ENCODE assay signal across 40 cellular contexts in genomic region chr5:167414611-167415010, GRCh38.
"Had no signal": no experiment of that assay in that cellular context is flagged by ENCODE, and none has a peak within 500 bp of the region (broad histone marks: within the 10 kb centered on the region; RNA-seq: fewer than 3 reads in every experiment).

No MANE protein-coding gene starts in this region.

- H3K4me1 Mint-ChIP-seq: activated naive CD4-positive, alpha-beta T cell treated with anti-CD3 and anti-CD28 coated beads, Interleukin-2, amount 10 ng/mL, durations not matched to agents 7 days and 5 days; activated naive CD4-positive, alpha-beta T cell treated with anti-CD3 and anti-CD28 coated beads, Interleukin-2, amount 50 U/mL, for 24 hours; activated naive CD8-positive, alpha-beta T cell treated with anti-CD3 and anti-CD28 coated beads for 36 hours; activated naive CD8-positive, alpha-beta T cell treated with anti-CD3 and anti-CD28 coated beads, Interleukin-2, amount 10 ng/mL, durations not matched to agents 7 days and 5 days; activated naive CD8-positive, alpha-beta T cell treated with anti-CD3 and anti-CD28 coated beads, Interleukin-2, amount 50 U/mL, for 24 hours; activated T-helper 17 cell treated with anti-CD3 and anti-CD28 coated beads, Interleukin-2, amount 50 U/mL, for 72 hours; central memory CD8-positive, alpha-beta T cell had no signal

- FAIRE-seq: astrocyte, bronchial epithelial cell had no signal

- H3K4me3 Mint-ChIP-seq: activated naive CD4-positive, alpha-beta T cell treated with anti-CD3 and anti-CD28 coated beads for 36 hours; activated naive CD4-positive, alpha-beta T cell treated with anti-CD3 and anti-CD28 coated beads, Interleukin-2, amount 10 ng/mL, durations not matched to agents 7 days and 5 days; activated naive CD4-positive, alpha-beta T cell treated with anti-CD3 and anti-CD28 coated beads, Interleukin-2, amount 50 U/mL, for 24 hours; activated naive CD8-positive, alpha-beta T cell; activated naive CD8-positive, alpha-beta T cell treated with anti-CD3 and anti-CD28 coated beads for 36 hours; activated naive CD8-positive, alpha-beta T cell treated with anti-CD3 and anti-CD28 coated beads, Interleukin-2, amount 10 ng/mL, durations not matched to agents 7 days and 5 days; activated naive CD8-positive, alpha-beta T cell treated with anti-CD3 and anti-CD28 coated beads, Interleukin-2, amount 50 U/mL, for 24 hours; activated T-cell treated with anti-CD3 and anti-CD28 coated beads, Interleukin-2, amount 50 U/mL, for 24 hours; activated T-cell treated with anti-CD3 and anti-CD28 coated beads, Interleukin-2, amount 50 U/mL, for 4 hours; activated T-cell treated with anti-CD3 and anti-CD28 coated beads, Interleukin-2, amount 50 U/mL, for 72 hours; activated T-helper 1 cell treated with anti-CD3 and anti-CD28 coated beads, Interleukin-12 subunit alpha, Interleukin-12 subunit beta, Interleukin-2, Interleukin-4 antibody, amounts not matched to agents 30 ng/mL and 10 ng/mL and 1 ng/mL, durations not matched to agents 14 hours and 24 hours and 36 hours; activated T-helper 17 cell treated with anti-CD3 and anti-CD28 coated beads, Interleukin-2, amount 50 U/mL, for 72 hours; brain; central memory CD8-positive, alpha-beta T cell had no signal

- H3K36me3 Mint-ChIP-seq: activated naive CD4-positive, alpha-beta T cell treated with anti-CD3 and anti-CD28 coated beads, Interleukin-2, amount 10 ng/mL, durations not matched to agents 7 days and 5 days; activated naive CD4-positive, alpha-beta T cell treated with anti-CD3 and anti-CD28 coated beads, Interleukin-2, amount 50 U/mL, for 24 hours; activated naive CD4-positive, alpha-beta T cell treated with anti-CD3 and anti-CD28 coated beads, Interleukin-2, amount 50 U/mL, for 72 hours; activated naive CD8-positive, alpha-beta T cell; activated naive CD8-positive, alpha-beta T cell treated with anti-CD3 and anti-CD28 coated beads for 36 hours; activated naive CD8-positive, alpha-beta T cell treated with anti-CD3 and anti-CD28 coated beads, Interleukin-2, amount 10 ng/mL, durations not matched to agents 7 days and 5 days; brain had no signal

- H3K27ac Mint-ChIP-seq: activated naive CD4-positive, alpha-beta T cell treated with anti-CD3 and anti-CD28 coated beads for 36 hours; activated naive CD4-positive, alpha-beta T cell treated with anti-CD3 and anti-CD28 coated beads, Interleukin-2, amount 10 ng/mL, durations not matched to agents 7 days and 5 days; activated naive CD4-positive, alpha-beta T cell treated with anti-CD3 and anti-CD28 coated beads, Interleukin-2, amount 50 U/mL, for 24 hours; activated naive CD4-positive, alpha-beta T cell treated with anti-CD3 and anti-CD28 coated beads, Interleukin-2, amount 50 U/mL, for 72 hours; activated naive CD8-positive, alpha-beta T cell; activated naive CD8-positive, alpha-beta T cell treated with anti-CD3 and anti-CD28 coated beads for 36 hours; activated naive CD8-positive, alpha-beta T cell treated with anti-CD3 and anti-CD28 coated beads, Interleukin-2, amount 10 ng/mL, durations not matched to agents 7 days and 5 days; activated naive CD8-positive, alpha-beta T cell treated with anti-CD3 and anti-CD28 coated beads, Interleukin-2, amount 50 U/mL, for 24 hours; activated T-cell treated with anti-CD3 and anti-CD28 coated beads, Interleukin-2, amount 50 U/mL, for 24 hours; activated T-cell treated with anti-CD3 and anti-CD28 coated beads, Interleukin-2, amount 50 U/mL, for 72 hours; activated T-helper 1 cell treated with anti-CD3 and anti-CD28 coated beads, Interleukin-12 subunit alpha, Interleukin-12 subunit beta, Interleukin-2, Interleukin-4 antibody, amounts not matched to agents 30 ng/mL and 10 ng/mL and 1 ng/mL, durations not matched to agents 14 hours and 24 hours and 36 hours; activated T-helper 17 cell treated with anti-CD3 and anti-CD28 coated beads, Interleukin-2, amount 50 U/mL, for 72 hours; activated T-helper 2 cell treated with anti-CD3 and anti-CD28 coated beads, Interferon-gamma antibody, Interleukin-2, Interleukin-4, amounts not matched to agents 10 μg/mL and 5 μg/mL and 100 μg/mL, durations not matched to agents 14 hours and 24 hours and 36 hours; brain had no signal

- H3K27ac ChIP-seq: adrenal gland, ascending aorta, body of pancreas, brain microvascular endothelial cell, breast epithelium, cardiac muscle cell had no signal

- DNase-seq: activated effector memory CD4-positive, alpha-beta T cell treated with anti-CD3 and anti-CD28 coated beads, Interleukin-2, amount 50 U/mL, for 16 hours; activated effector memory CD4-positive, alpha-beta T cell treated with Interleukin-2 at 50 U/mL for 16 hours; activated gamma-delta T cell; activated gamma-delta T cell treated with Interleukin-2 at 50 U/mL for 16 hours; activated naive CD4-positive, alpha-beta T cell; activated naive CD4-positive, alpha-beta T cell treated with anti-CD3 and anti-CD28 coated beads for 36 hours; activated naive CD4-positive, alpha-beta T cell treated with anti-CD3 and anti-CD28 coated beads, Interleukin-2, amount 10 ng/mL, durations not matched to agents 7 days and 5 days; activated naive CD4-positive, alpha-beta T cell treated with anti-CD3 and anti-CD28 coated beads, Interleukin-2, amount 50 U/mL, for 16 hours; activated naive CD4-positive, alpha-beta T cell treated with Interleukin-2 at 50 U/mL for 16 hours; activated naive CD8-positive, alpha-beta T cell treated with anti-CD3 and anti-CD28 coated beads for 36 hours; activated naive CD8-positive, alpha-beta T cell treated with anti-CD3 and anti-CD28 coated beads, Interleukin-2, amount 10 ng/mL, durations not matched to agents 7 days and 5 days; activated naive CD8-positive, alpha-beta T cell treated with anti-CD3 and anti-CD28 coated beads, Interleukin-2, amount 50 U/mL, for 24 hours; activated T-cell treated with anti-CD3 and anti-CD28 coated beads, Interleukin-2, amount 50 U/mL, for 1 hour; activated T-cell treated with anti-CD3 and anti-CD28 coated beads, Interleukin-2, amount 50 U/mL, for 24 hours; activated T-cell treated with anti-CD3 and anti-CD28 coated beads, Interleukin-2, amount 50 U/mL, for 4 hours; activated T-cell treated with anti-CD3 and anti-CD28 coated beads, Interleukin-2, amount 50 U/mL, for 48 hours; activated T-cell treated with anti-CD3 and anti-CD28 coated beads, Interleukin-2, amount 50 U/mL, for 72 hours; adrenal gland; amniotic stem cell; amygdala; anterior cingulate cortex; aorta; body of pancreas; brain microvascular endothelial cell; caudate nucleus; central memory CD4-positive, alpha-beta T cell; cerebellar nuclear complex had no signal

- H3K27me3 ChIP-seq: adrenal gland, ascending aorta, body of pancreas, brain microvascular endothelial cell, breast epithelium, cardiac muscle cell had no signal

- H3K9me3 Mint-ChIP-seq: activated naive CD8-positive, alpha-beta T cell treated with anti-CD3 and anti-CD28 coated beads for 36 hours; activated naive CD8-positive, alpha-beta T cell treated with anti-CD3 and anti-CD28 coated beads, Interleukin-2, amount 10 ng/mL, durations not matched to agents 7 days and 5 days; brain had no signal

- H3K4me3 ChIP-seq: adrenal gland, ascending aorta, body of pancreas, breast epithelium, cardiac muscle cell had no signal

- H3K4me1 ChIP-seq: adrenal gland, ascending aorta, body of pancreas, breast epithelium had no signal

- ATAC-seq: activated naive CD4-positive, alpha-beta T cell treated with anti-CD3 and anti-CD28 coated beads, Interleukin-2, amount 50 U/mL, for 72 hours; activated naive CD8-positive, alpha-beta T cell treated with anti-CD3 and anti-CD28 coated beads, Interleukin-2, amount 50 U/mL, for 24 hours; activated T-cell treated with anti-CD3 and anti-CD28 coated beads, Interleukin-2, amount 50 U/mL, for 4 hours; activated T-cell treated with anti-CD3 and anti-CD28 coated beads, Interleukin-2, amount 50 U/mL, for 72 hours; activated T-helper 17 cell treated with anti-CD3 and anti-CD28 coated beads, Interleukin-2, amount 50 U/mL, for 72 hours; body of pancreas had no signal

- H3K27me3 Mint-ChIP-seq: activated naive CD4-positive, alpha-beta T cell treated with anti-CD3 and anti-CD28 coated beads, Interleukin-2, amount 10 ng/mL, durations not matched to agents 7 days and 5 days; activated naive CD4-positive, alpha-beta T cell treated with anti-CD3 and anti-CD28 coated beads, Interleukin-2, amount 50 U/mL, for 24 hours; activated naive CD8-positive, alpha-beta T cell; activated naive CD8-positive, alpha-beta T cell treated with anti-CD3 and anti-CD28 coated beads for 36 hours; activated naive CD8-positive, alpha-beta T cell treated with anti-CD3 and anti-CD28 coated beads, Interleukin-2, amount 10 ng/mL, durations not matched to agents 7 days and 5 days; activated naive CD8-positive, alpha-beta T cell treated with anti-CD3 and anti-CD28 coated beads, Interleukin-2, amount 50 U/mL, for 24 hours; activated T-cell treated with anti-CD3 and anti-CD28 coated beads, Interleukin-2, amount 50 U/mL, for 24 hours; activated T-helper 17 cell treated with anti-CD3 and anti-CD28 coated beads, Interleukin-2, amount 50 U/mL, for 72 hours; central memory CD8-positive, alpha-beta T cell had no signal

- H3K9me3 ChIP-seq: adrenal gland, ascending aorta, body of pancreas, breast epithelium had no signal

- H3K36me3 ChIP-seq: adrenal gland, ascending aorta, brain microvascular endothelial cell, breast epithelium, cardiac muscle cell had no signal
